ENCODE assay signal across 8 cellular contexts in the genomic region with DNA sequence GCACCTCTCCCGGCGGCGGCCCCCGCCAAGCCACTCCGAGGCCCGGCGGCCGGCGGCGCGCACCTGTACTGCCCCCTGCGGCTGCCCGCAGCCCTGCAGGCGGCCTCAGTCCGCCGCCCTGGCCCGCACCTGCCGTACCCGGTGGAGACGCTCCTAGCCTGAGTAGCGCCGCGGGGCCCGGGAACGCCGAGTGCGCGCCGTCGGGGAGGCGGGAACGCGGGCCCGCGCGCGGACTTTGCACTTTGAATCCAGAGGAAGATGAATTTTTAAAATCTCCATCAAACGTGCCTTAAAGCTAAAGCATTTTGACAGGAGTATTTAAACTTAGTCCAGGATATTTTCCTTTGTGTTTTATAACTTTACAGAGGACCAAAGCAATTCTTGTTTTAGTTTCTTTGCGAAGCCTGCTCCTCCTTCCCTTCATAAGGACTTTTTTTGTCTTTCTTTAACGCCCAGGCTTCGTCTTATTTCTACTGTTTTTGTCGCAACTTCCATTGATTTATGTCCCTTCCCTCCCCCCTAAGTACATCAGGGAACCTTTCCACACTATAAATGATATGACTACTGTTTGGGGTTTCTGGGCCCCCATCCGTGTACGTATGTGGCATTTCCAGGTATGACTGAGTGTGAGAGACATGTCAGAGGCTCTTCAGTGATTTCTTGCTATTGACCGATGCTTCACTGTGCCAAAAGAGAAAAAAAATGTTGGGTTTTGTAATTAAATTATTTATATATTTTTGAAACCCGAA. TPM values are rescaled to one million over a fixed set of nuclear protein-coding genes. Genes with fewer than 3 reads are reported as not detected.
DNase-seq lines count a peak whose midpoint lies in the region; ATAC-seq and TF ChIP-seq lines count a peak whose summit lies in the region.

No MANE protein-coding gene starts in this region.

- DNase-seq in ELF-1 (ENCODE audit: low read depth, low spot score): peak; percentile 67
- peak; percentile 31 for DNase-seq in NB4 (ENCODE audit: low read depth)
- peak in 1 of 10 donors; percentile 46 for DNase-seq in dorsolateral prefrontal cortex
- peak; percentile 74 for DNase-seq in nephron progenitor cell
- DNase-seq in dedifferentiated amniotic fluid mesenchymal stem cell (ENCODE audit: extremely low spot score): no peak

- H3K27me3 ChIP-seq in dorsolateral prefrontal cortex: peaks cover 0 to 67% (median 56%) of the 10 kb centered on the region in 45 donors

- TF ChIP-seq CTCF in NB4 (IDR thresholded peaks at IDR 0.05; ENCODE audit: low read depth, low read length): no peak
- TF ChIP-seq CTCF in dorsolateral prefrontal cortex (IDR thresholded peaks at IDR 0.05 in 54 of 56, conservative IDR thresholded peaks at IDR 0.05 in 2 of 56; ENCODE audit: low read depth in 1 of 56, partially characterized antibody in 56 of 56): peak in 43 of 56 donors; percentile 8 to 57 (median 33)
- TF ChIP-seq CTCF in nephron progenitor cell (IDR thresholded peaks at IDR 0.05): peak; percentile 43

- TF ChIP-seq POLR2A in NB4 (IDR thresholded peaks at IDR 0.05; ENCODE audit: extremely low read depth, insufficient read length): no peak

- H3K4me3 ChIP-seq in NB4 (ENCODE audit: low read depth, low read length) (no peak overlapping the region), dorsolateral prefrontal cortex (peak overlapping the region in 53 of 59 donors; percentile 5 to 82 (median 46))

- no peak overlapping the region for H3K27ac Mint-ChIP-seq in nephron progenitor cell

- ATAC-seq in GM21619 (IDR thresholded peaks at IDR 0.05; ENCODE audit: unreplicated experiment) (no peak), GM21390 (IDR thresholded peaks at IDR 0.05; ENCODE audit: unreplicated experiment) (no peak), GM19397 (IDR thresholded peaks at IDR 0.05; ENCODE audit: unreplicated experiment) (no peak)

- H3K4me1 Mint-ChIP-seq in nephron progenitor cell: peaks cover 26% of the 10 kb centered on the region

- no peaks in the 10 kb centered on the region for H3K36me3 Mint-ChIP-seq in nephron progenitor cell (ENCODE audit: low read depth)

- H3K4me3 Mint-ChIP-seq in nephron progenitor cell: peak overlapping the region; percentile 70

- H3K27me3 Mint-ChIP-seq in nephron progenitor cell (ENCODE audit: low read depth, poor library complexity): peaks cover 88% of the 10 kb centered on the region

- H3K27ac ChIP-seq in dorsolateral prefrontal cortex: peak overlapping the region in 31 of 59 donors; percentile 1 to 80 (median 36)

- H3K9me3 Mint-ChIP-seq in nephron progenitor cell: peaks cover 9% of the 10 kb centered on the region

- intact Hi-C loops in dorsolateral prefrontal cortex (cut with DNase I): loop anchor here in 1 of 2 donors (10.0 kb wide), 1 partner anchor 519 kb away; no protein-coding TSS in a partner anchor

RNA-seq across cellular contexts. Expression of gene FOXQ1, which starts 2.0 kb away (rescaled TPM):
- total RNA-seq in dorsolateral prefrontal cortex: 10 to 100 TPM in 1 of 120 experiments, 1 to 10 TPM in 119; 1.4 to 10.0 (median 4.2) TPM
